17 cellular contexts compared by ENCODE assay signal in genomic region chr15:53359038-53359437, GRCh38.
DNase-seq lines count a peak whose midpoint lies in the region; ATAC-seq and TF ChIP-seq lines count a peak whose summit lies in the region.
"Had no signal": no experiment of that assay in that cellular context is flagged by ENCODE, and none has a peak within 500 bp of the region (broad histone marks: within the 10 kb centered on the region; RNA-seq: fewer than 3 reads in every experiment).

No MANE protein-coding gene starts in this region.

- H3K36me3 ChIP-seq in mucosa of descending colon (ENCODE audit: low read depth) (no peaks in the 10 kb centered on the region), spleen (no peaks in the 10 kb centered on the region)
- H3K36me3 ChIP-seq: BLaER1 treated with 17β-estradiol and CSF1 and Interleukin-3, amounts not matched to agents 10 nM and 100 nM had no signal

- no peak overlapping the region for H3K4me3 Mint-ChIP-seq in activated CD4-positive, alpha-beta T cell treated with anti-CD3 and anti-CD28 coated beads, Interleukin-2, amount 10 ng/mL, durations not matched to agents 24 days and 14 days
- H3K4me3 Mint-ChIP-seq: B cell; CD4-positive, alpha-beta T cell; CD8-positive, alpha-beta T cell had no signal

- H3K27me3 ChIP-seq in spleen (replicated peaks in 1 of 7): no peaks in the 10 kb centered on the region
- H3K27me3 ChIP-seq: BLaER1 treated with 17β-estradiol and CSF1 and Interleukin-3, amounts not matched to agents 10 nM and 100 nM had no signal

- ATAC-seq in left colon: peak; percentile 85
- peak; percentile 22 for ATAC-seq in mucosa of descending colon
- ATAC-seq: A549; CD8-positive, alpha-beta T cell had no signal

- TF ChIP-seq CTCF in mucosa of descending colon (IDR thresholded peaks at IDR 0.05) (no peak), spleen (IDR thresholded peaks at IDR 0.05 in 8 of 11, conservative IDR thresholded peaks at IDR 0.05 in 3 of 11) (no peak)

- intact Hi-C loops in activated CD4-positive, alpha-beta T cell treated with anti-CD3 and anti-CD28 coated beads, Interleukin-2, amount 10 ng/mL, durations not matched to agents 24 days and 14 days (cut with micrococcal nuclease): no loop called here
- intact Hi-C loops in left colon (cut with DNase I, micrococcal nuclease) (no loop called here), mucosa of descending colon (cut with DNase I, micrococcal nuclease) (no loop called here), spleen (cut with DNase I; ENCODE audit: low total_unique reads) (no loop called here)

- no peak overlapping the region for H3K27ac ChIP-seq in spleen
- H3K27ac ChIP-seq: 22Rv1; A549; BLaER1 treated with 17β-estradiol and CSF1 and Interleukin-3, amounts not matched to agents 10 nM and 100 nM; C4-2B had no signal

- H3K9me3 Mint-ChIP-seq in activated CD4-positive, alpha-beta T cell treated with anti-CD3 and anti-CD28 coated beads, Interleukin-2, amount 10 ng/mL, durations not matched to agents 24 days and 14 days: no peaks in the 10 kb centered on the region
- H3K9me3 Mint-ChIP-seq: CD8-positive, alpha-beta T cell had no signal

- no peak for TF ChIP-seq POLR2A in spleen (IDR thresholded peaks at IDR 0.05)

- no peaks in the 10 kb centered on the region for H3K4me1 Mint-ChIP-seq in activated CD4-positive, alpha-beta T cell treated with anti-CD3 and anti-CD28 coated beads, Interleukin-2, amount 10 ng/mL, durations not matched to agents 24 days and 14 days
- H3K4me1 Mint-ChIP-seq: B cell had no signal

- no peaks in the 10 kb centered on the region for H3K27me3 Mint-ChIP-seq in activated CD4-positive, alpha-beta T cell treated with anti-CD3 and anti-CD28 coated beads, Interleukin-2, amount 10 ng/mL, durations not matched to agents 24 days and 14 days
- H3K27me3 Mint-ChIP-seq: B cell; CD4-positive, alpha-beta T cell had no signal

- 73 to 92% (median 83%) methylated on average over 2 of the region's 2 CpGs for WGBS in spleen, 5 donors

- H3K4me3 ChIP-seq in mucosa of descending colon (no peak overlapping the region), spleen (no peak overlapping the region)
- H3K4me3 ChIP-seq: A549; BLaER1 treated with 17β-estradiol and CSF1 and Interleukin-3, amounts not matched to agents 10 nM and 100 nM had no signal

- no peaks in the 10 kb centered on the region for H3K36me3 Mint-ChIP-seq in activated CD4-positive, alpha-beta T cell treated with anti-CD3 and anti-CD28 coated beads, Interleukin-2, amount 10 ng/mL, durations not matched to agents 24 days and 14 days (ENCODE audit: low read depth)
- H3K36me3 Mint-ChIP-seq: CD8-positive, alpha-beta T cell had no signal

- no peak overlapping the region for H3K27ac Mint-ChIP-seq in activated CD4-positive, alpha-beta T cell treated with anti-CD3 and anti-CD28 coated beads, Interleukin-2, amount 10 ng/mL, durations not matched to agents 24 days and 14 days
- H3K27ac Mint-ChIP-seq: B cell; CD4-positive, alpha-beta T cell; CD8-positive, alpha-beta T cell had no signal

- H3K9me3 ChIP-seq in mucosa of descending colon (no peaks in the 10 kb centered on the region), spleen (no peaks in the 10 kb centered on the region)
- H3K9me3 ChIP-seq: A549; BLaER1 treated with 17β-estradiol and CSF1 and Interleukin-3, amounts not matched to agents 10 nM and 100 nM; Caco-2 had no signal

- H3K4me1 ChIP-seq in mucosa of descending colon (ENCODE audit: low read depth) (no peaks in the 10 kb centered on the region), spleen (no peaks in the 10 kb centered on the region)
- H3K4me1 ChIP-seq: BLaER1 treated with 17β-estradiol and CSF1 and Interleukin-3, amounts not matched to agents 10 nM and 100 nM; Caco-2 had no signal

- peak; percentile 11 for DNase-seq in activated CD4-positive, alpha-beta T cell treated with anti-CD3 and anti-CD28 coated beads, Interleukin-2, amount 10 ng/mL, durations not matched to agents 24 days and 14 days
- no peak for DNase-seq in activated CD4-positive, alpha-beta T cell treated with anti-CD3 and anti-CD28 coated beads for 1 hour
- DNase-seq in left colon: no peak
- DNase-seq in mucosa of descending colon: no peak
- DNase-seq in spleen: no peak
- DNase-seq: AML-193; Caco-2; Calu3; CD4-positive, alpha-beta T cell; CD8-positive, alpha-beta T cell; DMS79 treated with DMSO at 0.1 percent for 48 hours; GF-D8 had no signal
